17 cellular contexts compared by ENCODE assay signal in the genomic region with DNA sequence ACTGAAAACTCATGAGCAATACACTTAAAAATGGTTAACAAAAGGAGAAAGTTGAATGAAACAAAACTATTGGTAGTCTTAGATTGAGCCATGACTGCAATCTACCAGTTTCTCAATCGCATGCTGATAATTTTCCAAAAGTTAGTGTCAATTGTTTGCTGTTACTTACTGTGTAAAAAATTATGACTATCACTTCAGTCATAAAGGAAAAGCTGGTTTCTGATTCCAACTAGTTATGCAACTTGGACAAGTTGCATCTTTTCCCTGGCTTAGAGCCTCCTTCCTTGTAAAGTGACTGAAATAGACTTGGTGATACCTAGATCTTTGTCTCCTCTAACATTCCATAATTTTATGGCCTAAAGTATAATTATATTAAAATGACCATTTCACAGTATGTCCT.
DNase-seq lines count a peak whose midpoint lies in the region; ATAC-seq and TF ChIP-seq lines count a peak whose summit lies in the region.
"Had no signal": no experiment of that assay in that cellular context is flagged by ENCODE, and none has a peak within 500 bp of the region (broad histone marks: within the 10 kb centered on the region; RNA-seq: fewer than 3 reads in every experiment).

No MANE protein-coding gene starts in this region.

- CTCF ChIA-PET in PC-3 (lab: Charles Lee) = no interaction called here

- H4K20me1 ChIP-seq in PC-3 (ENCODE audit: low read length) = no peaks in the 10 kb centered on the region

- no peak overlapping the region for H3K9ac ChIP-seq in PC-3 (ENCODE audit: low read length)

- H3K27ac ChIP-seq in PC-3 (ENCODE audit: low read length) (peak overlapping the region; percentile 51), epithelial cell of prostate (peak overlapping the region; percentile 35)

- no TSS peak for BruUV-seq in PC-3 (replicated peaks; lab: Mats Ljungman, UMichigan)

- H3K27me3 ChIP-seq in PC-3 (ENCODE audit: low read length) = peaks cover 17% of the 10 kb centered on the region; the same call in 1 of the 2 replicates

- H3K79me2 ChIP-seq in PC-3 (ENCODE audit: low read length) = no peaks in the 10 kb centered on the region

- no peaks in the 10 kb centered on the region for H3K9me2 ChIP-seq in PC-3 (replicated peaks; ENCODE audit: low read length)

- peaks cover 24% of the 10 kb centered on the region for H3K4me1 ChIP-seq in PC-3 (ENCODE audit: insufficient read depth, low read length)

- no peak for TF ChIP-seq CTCF in PC-3 (conservative IDR thresholded peaks at IDR 0.05; ENCODE audit: low read depth, low read length)

- ATAC-seq in PC-3 = peak; percentile 29
- ATAC-seq in HG03521 (IDR thresholded peaks at IDR 0.05; ENCODE audit: unreplicated experiment) = no peak
- ATAC-seq: SK-N-SH treated with all-trans-retinoic acid at 6 μM for 48 hours had no signal

- H3K4me2 ChIP-seq in PC-3 (ENCODE audit: low read length) = peak overlapping the region; percentile 41; the same call in 1 of the 2 replicates

- POLR2A ChIA-PET in PC-3 (lab: Charles Lee; ENCODE audit: unreplicated experiment) = no interaction called here

- H3K4me3 ChIP-seq in PC-3 (ENCODE audit: low read length) = no peak overlapping the region

- no peaks in the 10 kb centered on the region for H3K9me3 ChIP-seq in PC-3 (ENCODE audit: low read length)

- DNase-seq in PC-3 (peak; percentile 77), epithelial cell of prostate (ENCODE audit: low read depth, low spot score) (peak; percentile 61), inferior parietal cortex (ENCODE audit: extremely low spot score) (peak; percentile 52), superior temporal gyrus (ENCODE audit: extremely low spot score) (peak; percentile 62), LoVo (ENCODE audit: low spot score) (no peak), NCI-H2081 treated with DMSO at 0.1 percent for 48 hours (lab: John Stamatoyannopoulos, UW) (no peak)
- DNase-seq: C1 segment of cervical spinal cord; DMS79; MM.1S; NCI-H1092; NCI-H146; NCI-H2029 treated with DMSO at 0.1 percent for 48 hours; NCI-H748 treated with DMSO at 0.1 percent for 48 hours; NK-92 treated with Interleukin-12 subunit alpha and Interleukin-12 subunit beta, amount 100 ng/mL, for 24 hours; SIG-M5 had no signal

- H2AFZ ChIP-seq in PC-3 (ENCODE audit: low read length) = no peak overlapping the region

- H3F3A ChIP-seq in PC-3 (ENCODE audit: low read length, unreplicated experiment) = no peaks in the 10 kb centered on the region

- no peaks in the 10 kb centered on the region for H3K36me3 ChIP-seq in PC-3 (ENCODE audit: low read depth, low read length)

- intact Hi-C loops in PC-3 (cut with micrococcal nuclease) = no loop called here

Comparison
In these comparisons a context has a peak if more than half of its experiments do, and no peak if none do; other contexts are left out.
1. DNase-seq: peak in PC-3 (single experiment), epithelial cell of prostate (single experiment), inferior parietal cortex (single experiment) and superior temporal gyrus (single experiment); none in LoVo (single experiment) and NCI-H2081 treated with DMSO at 0.1 percent for 48 hours (single experiment).